ENCODE assay signal across 16 cellular contexts in the genomic region with DNA sequence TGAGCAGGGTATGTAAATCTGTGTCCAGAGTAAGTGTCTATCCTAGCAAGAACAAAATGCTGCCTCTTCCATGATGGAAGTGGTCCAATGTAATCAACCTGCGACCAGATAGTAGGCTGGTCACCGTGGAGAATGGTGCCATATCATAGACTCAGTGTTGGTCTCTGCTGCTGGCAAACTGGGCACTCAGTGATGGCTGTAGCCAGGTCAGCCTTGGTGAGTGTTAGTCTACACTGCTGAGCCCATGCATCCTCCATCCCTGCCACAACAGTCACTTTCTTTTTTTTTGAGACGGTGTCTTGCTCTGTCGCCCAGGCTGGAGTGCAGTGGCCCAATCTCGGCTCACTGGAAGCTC.
"Had no signal": no experiment of that assay in that cellular context is flagged by ENCODE, and none has a peak within 500 bp of the region (broad histone marks: within the 10 kb centered on the region; RNA-seq: fewer than 3 reads in every experiment).

No MANE protein-coding gene starts in this region.

- H3K4me1 ChIP-seq: gastrocnemius medialis, pancreas, right lobe of liver had no signal

- H3K9me3 ChIP-seq: gastrocnemius medialis, pancreas, right lobe of liver had no signal

- ATAC-seq: naive thymus-derived CD8-positive, alpha-beta T cell; right lobe of liver; stimulated activated naive CD8-positive, alpha-beta T cell treated with anti-CD3 and anti-CD28 coated beads, Interleukin-15, amount 100 ng/mL, for 72 hours had no signal

- DNase-seq: activated CD4-positive, alpha-beta T cell treated with anti-CD3 and anti-CD28 coated beads, Interleukin-2, amount 10 ng/mL, durations not matched to agents 7 days and 5 days; activated CD4-positive, CD25-positive, alpha-beta regulatory T cell; activated CD8-positive, alpha-beta memory T cell treated with anti-CD3 and anti-CD28 coated beads, Interleukin-2, amount 50 U/mL, for 4 hours; activated effector memory CD4-positive, alpha-beta T cell treated with Interleukin-2 at 50 U/mL for 16 hours; activated naive CD4-positive, alpha-beta T cell treated with anti-CD3 and anti-CD28 coated beads, Interleukin-2, amount 50 U/mL, for 16 hours; activated T-cell treated with anti-CD3 and anti-CD28 coated beads, Interleukin-2, amount 50 U/mL, for 48 hours; gastrocnemius medialis; immature natural killer cell; naive thymus-derived CD8-positive, alpha-beta T cell; right lobe of liver; stimulated activated CD4-positive, alpha-beta T cell treated with anti-CD3 and anti-CD28 coated beads, Interleukin-4, amount 100 ng/mL, for 1 hour; stimulated activated naive CD8-positive, alpha-beta T cell treated with anti-CD3 and anti-CD28 coated beads, Interleukin-15, amount 100 ng/mL, for 72 hours; T-helper 1 cell; T-helper 9 cell had no signal

- H3K4me2 ChIP-seq: smooth muscle cell had no signal

- H3K36me3 ChIP-seq: gastrocnemius medialis, pancreas, right lobe of liver had no signal

- H3K27me3 ChIP-seq: pancreas, right lobe of liver had no signal

- H3K4me3 ChIP-seq: gastrocnemius medialis, pancreas, right lobe of liver, smooth muscle cell had no signal

- H3K27ac ChIP-seq: pancreas, right lobe of liver had no signal
